Comparison of ENCODE assay signal across 8 cellular contexts in genomic region chr4:41692717-41693345, GRCh38. TPM values are rescaled to one million over a fixed set of nuclear protein-coding genes. Genes with fewer than 3 reads are reported as not detected.
DNase-seq lines count a peak whose midpoint lies in the region; ATAC-seq, FAIRE-seq and TF ChIP-seq lines count a peak whose summit lies in the region.

No MANE protein-coding gene starts in this region.

- H3K27me3 ChIP-seq in SJSA1 (replicated peaks), result no peaks in the 10 kb centered on the region
- no peaks in the 10 kb centered on the region for H3K27me3 ChIP-seq in breast epithelium
- peaks cover 6% of the 10 kb centered on the region for H3K27me3 ChIP-seq in keratinocyte (ENCODE audit: control insufficient read depth, extremely low read depth, insufficient read depth, low read length)

- peak overlapping the region; percentile 38 for H2AFZ ChIP-seq in keratinocyte (ENCODE audit: control insufficient read depth, low read length)

- peak; percentile 71 for ATAC-seq in GM21737 (IDR thresholded peaks at IDR 0.05; ENCODE audit: unreplicated experiment)

- no peak for TF ChIP-seq POLR2A in breast epithelium (IDR thresholded peaks at IDR 0.05)

- peak overlapping the region; percentile 40 for H3K4me2 ChIP-seq in keratinocyte (ENCODE audit: control insufficient read depth, extremely low read depth, insufficient read depth, low read depth, low read length)

- H3K36me3 ChIP-seq in SJSA1, result no peaks in the 10 kb centered on the region
- H3K36me3 ChIP-seq in breast epithelium, result no peaks in the 10 kb centered on the region
- H3K36me3 ChIP-seq in keratinocyte (ENCODE audit: control insufficient read depth in 2 of 2, extremely low read depth in 1 of 2, insufficient read depth in 2 of 2, low read length in 2 of 2), result no peaks in the 10 kb centered on the region

- H3K9ac ChIP-seq in keratinocyte (ENCODE audit: control insufficient read depth, extremely low read depth, insufficient read depth, low read length), result no peak overlapping the region

- no peaks in the 10 kb centered on the region for H4K20me1 ChIP-seq in keratinocyte (ENCODE audit: control insufficient read depth, extremely low read depth, insufficient read depth, low read length)

- no peaks in the 10 kb centered on the region for H3K4me1 ChIP-seq in SJSA1 (replicated peaks)
- H3K4me1 ChIP-seq in breast epithelium, result no peaks in the 10 kb centered on the region
- no peaks in the 10 kb centered on the region for H3K4me1 ChIP-seq in keratinocyte (ENCODE audit: control insufficient read depth, extremely low read depth, insufficient read depth, low read length)

- dilution Hi-C loops in keratinocyte (cut with MboI; ENCODE audit: extremely low pct_ligation_motif_present, low sequenced_read_pairs), result no loop called here

- DNase-seq in GF-D8 (lab: John Stamatoyannopoulos, UW) (peak; percentile 12), LNCaP clone FGC (ENCODE audit: low read depth) (no peak), SJSA1 (ENCODE audit: low read depth in 1 of 2, low spot score in 2 of 2) (peak; percentile 7 to 33), breast epithelium (ENCODE audit: low spot score in 2 of 2) (no peak), keratinocyte (ENCODE audit: low read depth, low spot score) (peak; percentile 5), activated gamma-delta T cell (lab: John Stamatoyannopoulos, UW) (no peak)
- DNase-seq in stimulated activated CD8-positive, alpha-beta memory T cell treated with anti-CD3 and anti-CD28 coated beads, Interleukin-15, amount 100 ng/mL, for 48 hours (ENCODE audit: low read depth in 2 of 2), result peak; percentile 2 to 4

- H3K79me2 ChIP-seq in keratinocyte (ENCODE audit: control insufficient read depth, insufficient read depth, low read length), result no peaks in the 10 kb centered on the region

- H3K27ac ChIP-seq in SJSA1 (no peak overlapping the region), breast epithelium (no peak overlapping the region), keratinocyte (ENCODE audit: control insufficient read depth, insufficient read depth, low read length) (no peak overlapping the region)

- FAIRE-seq in keratinocyte (lab: Jason Lieb, UNC), result peak; percentile 79

- H3K9me3 ChIP-seq in SJSA1 (replicated peaks) (no peaks in the 10 kb centered on the region), breast epithelium (no peaks in the 10 kb centered on the region), keratinocyte (ENCODE audit: control insufficient read depth, low read depth, low read length) (no peaks in the 10 kb centered on the region)

- no peak overlapping the region for H3K4me3 ChIP-seq in LNCaP clone FGC (ENCODE audit: low read depth, low read length)
- no peak overlapping the region for H3K4me3 ChIP-seq in SJSA1
- H3K4me3 ChIP-seq in breast epithelium, result no peak overlapping the region
- peak overlapping the region in 1 of 3 experiments; percentile 1 for H3K4me3 ChIP-seq in keratinocyte (ENCODE audit: control insufficient read depth in 2 of 3, extremely low read depth in 1 of 3, insufficient read depth in 2 of 3, low read depth in 1 of 3, low read length in 3 of 3)

- intact Hi-C loops in breast epithelium (cut with DNase I; ENCODE audit: low total_unique reads), result no loop called here

- H3K9me1 ChIP-seq in keratinocyte (ENCODE audit: control insufficient read depth, extremely low read depth, insufficient read depth, low read length), result no peaks in the 10 kb centered on the region

- TF ChIP-seq CTCF in LNCaP clone FGC (IDR thresholded peaks at IDR 0.05; ENCODE audit: control insufficient read depth, extremely low read depth, insufficient read depth) (peak; percentile 83), breast epithelium (IDR thresholded peaks at IDR 0.05) (peak; percentile 24 to 70 (median 59)), keratinocyte (optimal IDR thresholded peaks at IDR 0.05 in 1 of 3, IDR thresholded peaks at IDR 0.05 in 1 of 3, conservative IDR thresholded peaks at IDR 0.05 in 1 of 3; ENCODE audit: extremely low read depth in 1 of 3, insufficient read depth in 2 of 3, low read length in 3 of 3) (peak; percentile 89 to 94 (median 91))

RNA-seq across cellular contexts. Expression of gene PHOX2B, which starts 55.7 kb away (rescaled TPM):
- not detected in 2 replicates for total RNA-seq in SJSA1 (2014; rRNA removed; shearing (Covaris generic))
- total RNA-seq in breast epithelium, result not detected
- polyA plus RNA-seq in keratinocyte, result not detected in 3 replicates
- not detected for polyA plus RNA-seq in keratinocyte (2011; ENCODE audit: low read depth)
- not detected in 2 replicates for polyA plus RNA-seq in keratinocyte (2011; cell fraction: cytosol; rRNA removed)
- polyA plus RNA-seq in keratinocyte (2011; cell fraction: nucleus; rRNA removed), result not detected in 2 replicates
- not detected in 2 replicates for polyA plus RNA-seq in keratinocyte (2012; ENCODE audit: low replicate concordance)
- not detected in 3 replicates for polyA minus RNA-seq in keratinocyte
- not detected for polyA minus RNA-seq in keratinocyte (2011; cell fraction: cytosol; rRNA and poly(A)+ RNA removed)
- polyA minus RNA-seq in keratinocyte (2011; cell fraction: nucleus; rRNA and poly(A)+ RNA removed), result not detected in 2 replicates

Comparison
In these comparisons a context has a peak if more than half of its experiments do, and no peak if none do; other contexts are left out.
1. DNase-seq: peak in GF-D8 (single experiment), SJSA1 (2 of 2), keratinocyte (single experiment) and stimulated activated CD8-positive, alpha-beta memory T cell treated with anti-CD3 and anti-CD28 coated beads, Interleukin-15, amount 100 ng/mL, for 48 hours (2 of 2); none in LNCaP clone FGC (single experiment), breast epithelium (0 of 2) and activated gamma-delta T cell (single experiment).
2. Peak in every context shown above with its lines, with median percentiles within 50 percentile points of each other: CTCF ChIP-seq.